20 cellular contexts compared by ENCODE assay signal in the genomic region with DNA sequence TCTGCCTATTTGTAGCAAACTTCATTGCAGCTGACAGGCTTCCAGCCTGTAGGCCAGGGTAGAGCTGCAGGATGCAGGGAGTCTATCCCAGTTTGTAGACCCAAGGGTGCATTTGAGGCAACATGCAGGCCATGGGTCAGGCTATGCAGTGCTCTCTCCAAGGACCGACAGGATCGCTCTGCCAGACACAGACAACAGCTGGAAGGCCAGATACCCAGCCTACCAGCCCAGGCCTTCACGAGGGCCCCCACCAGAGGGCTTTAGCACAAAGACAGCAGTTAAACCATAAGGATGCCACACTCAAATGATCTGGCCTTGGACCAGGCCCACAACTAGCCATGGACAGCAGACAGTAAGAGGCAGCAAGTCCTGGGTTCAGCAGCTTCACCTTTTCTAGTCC. TPM values are rescaled to one million over a fixed set of nuclear protein-coding genes. Genes with fewer than 3 reads are reported as not detected.
A peak's percentile ranks its signal among the peaks of the same experiment; 100 is the strongest.
DNase-seq lines count a peak whose midpoint lies in the region; ATAC-seq and TF ChIP-seq lines count a peak whose summit lies in the region.
"Had no signal": no experiment of that assay in that cellular context is flagged by ENCODE, and none has a peak within 500 bp of the region (broad histone marks: within the 10 kb centered on the region; RNA-seq: fewer than 3 reads in every experiment).

No MANE protein-coding gene starts in this region.

- intact Hi-C loops in left ventricle myocardium inferior (cut with micrococcal nuclease): no loop called here
- intact Hi-C loops in Right ventricle myocardium superior (cut with DNase I): no loop called here

- H3K4me3 ChIP-seq in left ventricle myocardium inferior (peak overlapping the region; percentile 3), skeletal muscle tissue (ENCODE audit: low read length in 3 of 3) (no peak overlapping the region)
- H3K4me3 ChIP-seq: A549; BLaER1 treated with 17β-estradiol and CSF1 and Interleukin-3, amounts not matched to agents 10 nM and 100 nM had no signal

- peak overlapping the region in 2 of 3 donors; percentile 27 to 51 for H3K9ac ChIP-seq in skeletal muscle tissue (ENCODE audit: low read depth in 1 of 3, low read length in 3 of 3)
- H3K9ac ChIP-seq: BLaER1 treated with 17β-estradiol and CSF1 and Interleukin-3, amounts not matched to agents 10 nM and 100 nM had no signal

- DNase-seq in left ventricle myocardium inferior: no peak
- DNase-seq in Right ventricle myocardium superior: no peak
- peak; percentile 52 for DNase-seq in medulla oblongata (ENCODE audit: extremely low spot score)
- no peak for DNase-seq in NCI-H748 (lab: John Stamatoyannopoulos, UW; ENCODE audit: unreplicated experiment)
- DNase-seq in amniotic stem cell (lab: John Stamatoyannopoulos, UW): no peak
- no peak for DNase-seq in NCI-H1930 (lab: John Stamatoyannopoulos, UW)
- DNase-seq: activated CD4-positive, alpha-beta T cell treated with anti-CD3 and anti-CD28 coated beads for 36 hours; activated effector memory CD4-positive, alpha-beta T cell treated with anti-CD3 and anti-CD28 coated beads, Interleukin-2, amount 50 U/mL, for 16 hours; HCEC 1CT; KBM-7; left cardiac atrium; NCI-H1092; NCI-H2081 treated with DMSO at 0.1 percent for 48 hours; retina; RPMI8226; stimulated activated CD4-positive, alpha-beta T cell treated with anti-CD3 and anti-CD28 coated beads, Interleukin-1b, Interleukin-23, amount 100 ng/mL, for 48 hours had no signal

- H3K9me3 ChIP-seq in left ventricle myocardium inferior (replicated peaks): no peaks in the 10 kb centered on the region
- no peaks in the 10 kb centered on the region for H3K9me3 ChIP-seq in skeletal muscle tissue (ENCODE audit: control insufficient read depth in 3 of 3, low read length in 3 of 3)
- H3K9me3 ChIP-seq: A549; BLaER1 treated with 17β-estradiol and CSF1 and Interleukin-3, amounts not matched to agents 10 nM and 100 nM had no signal

- H3K27ac ChIP-seq in left ventricle myocardium inferior (replicated peaks): peak overlapping the region; percentile 99
- H3K27ac ChIP-seq in skeletal muscle tissue (ENCODE audit: low read depth, low read length): peak overlapping the region; percentile 6
- H3K27ac ChIP-seq: A549; BLaER1 treated with 17β-estradiol and CSF1 and Interleukin-3, amounts not matched to agents 10 nM and 100 nM had no signal

- no peak for TF ChIP-seq CTCF in left ventricle myocardium inferior (IDR thresholded peaks at IDR 0.05; ENCODE audit: borderline replicate concordance)

- H3K36me3 ChIP-seq in left ventricle myocardium inferior: peaks cover 18% of the 10 kb centered on the region
- H3K36me3 ChIP-seq in skeletal muscle tissue (ENCODE audit: control insufficient read depth in 3 of 3, insufficient read depth in 3 of 3, low read length in 3 of 3): peaks cover 11 to 24% (median 15%) of the 10 kb centered on the region in 3 donors

- ATAC-seq in Right ventricle myocardium superior (ENCODE audit: poor library complexity) (no peak), HG02981 (IDR thresholded peaks at IDR 0.05; ENCODE audit: unreplicated experiment) (no peak)
- ATAC-seq: A549; activated CD4-positive, alpha-beta T cell treated with anti-CD3 and anti-CD28 coated beads for 36 hours had no signal

- H3K4me1 ChIP-seq in left ventricle myocardium inferior (peaks cover 100% of the 10 kb centered on the region), skeletal muscle tissue (ENCODE audit: control insufficient read depth in 3 of 3, insufficient read depth in 3 of 3, low read length in 3 of 3) (peaks cover 61 to 66% (median 63%) of the 10 kb centered on the region in 3 donors)

- H3K27me3 ChIP-seq in left ventricle myocardium inferior (ENCODE audit: low read depth) (no peaks in the 10 kb centered on the region), skeletal muscle tissue (ENCODE audit: control insufficient read depth in 3 of 3, insufficient read depth in 3 of 3, low read length in 3 of 3) (no peaks in the 10 kb centered on the region)
- H3K27me3 ChIP-seq: BLaER1 treated with 17β-estradiol and CSF1 and Interleukin-3, amounts not matched to agents 10 nM and 100 nM had no signal

RNA-seq across cellular contexts. Expression of gene KCTD10, which starts 10.3 kb away (rescaled TPM):
- total RNA-seq in left ventricle myocardium inferior (21.5 TPM), Right ventricle myocardium superior (27.1 TPM), skeletal muscle tissue (24.0 TPM)

RNA-seq across cellular contexts. Expression of gene UBE3B, which starts 10.6 kb away (rescaled TPM):
- 56.0 TPM for total RNA-seq in left ventricle myocardium inferior
- total RNA-seq in Right ventricle myocardium superior: 50.9 TPM
- total RNA-seq in skeletal muscle tissue: 21.4 TPM
